Comparison of ENCODE assay signal across 8 cellular contexts in the genomic region with DNA sequence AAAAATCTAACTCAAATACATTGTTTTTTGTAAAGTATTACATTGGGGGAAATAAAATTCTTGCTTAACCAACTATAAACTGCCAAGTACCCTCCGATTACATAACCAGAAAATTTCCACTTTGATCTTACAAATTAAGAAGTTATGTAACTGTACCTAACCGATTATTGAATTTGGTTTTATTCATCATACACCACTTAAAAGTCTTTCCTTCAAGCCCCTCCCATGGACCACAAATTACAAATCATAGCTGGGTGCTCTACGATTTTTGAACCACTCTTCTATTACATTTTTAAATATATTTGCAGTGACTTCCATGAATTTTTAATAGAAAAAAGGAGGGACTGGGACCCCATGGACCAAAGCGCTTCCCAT. TPM values are rescaled to one million over a fixed set of nuclear protein-coding genes. Genes with fewer than 3 reads are reported as not detected.
A peak's percentile ranks its signal among the peaks of the same experiment; 100 is the strongest.
DNase-seq lines count a peak whose midpoint lies in the region; ATAC-seq lines count a peak whose summit lies in the region.

No MANE protein-coding gene starts in this region.

- peak overlapping the region; percentile 98 to 100 (median 100) for H3K4me3 Mint-ChIP-seq in CD4-positive, CD25-positive, alpha-beta regulatory T cell
- H3K4me3 Mint-ChIP-seq in central memory CD8-positive, alpha-beta T cell, result peak overlapping the region; percentile 100
- H3K4me3 Mint-ChIP-seq in naive B cell, result peak overlapping the region; percentile 99 to 100 (median 100)

- peaks cover 20% of the 10 kb centered on the region for H3K36me3 Mint-ChIP-seq in CD4-positive, CD25-positive, alpha-beta regulatory T cell
- H3K36me3 Mint-ChIP-seq in central memory CD8-positive, alpha-beta T cell (ENCODE audit: insufficient read depth), result peaks cover 11% of the 10 kb centered on the region
- peaks cover 10 to 16% of the 10 kb centered on the region in 2 donors for H3K36me3 Mint-ChIP-seq in naive B cell

- H3K4me1 Mint-ChIP-seq in CD4-positive, CD25-positive, alpha-beta regulatory T cell, result peaks cover 16 to 49% (median 25%) of the 10 kb centered on the region in 4 donors
- H3K4me1 Mint-ChIP-seq in central memory CD8-positive, alpha-beta T cell, result peaks cover 44% of the 10 kb centered on the region
- H3K4me1 Mint-ChIP-seq in naive B cell, result peaks cover 23 to 48% (median 43%) of the 10 kb centered on the region in 3 donors

- H3K9me3 ChIP-seq in CD4-positive, CD25-positive, alpha-beta regulatory T cell (ENCODE audit: control insufficient read depth in 2 of 2, low read length in 2 of 2), result peaks cover 0 to 3% of the 10 kb centered on the region in 2 experiments
- H3K9me3 ChIP-seq in KOPT-K1 (ENCODE audit: insufficient read depth, low read length, poor library complexity, severe bottlenecking), result peaks cover 53% of the 10 kb centered on the region

- no peaks in the 10 kb centered on the region for H3K27me3 ChIP-seq in CD4-positive, CD25-positive, alpha-beta regulatory T cell (ENCODE audit: control insufficient read depth, insufficient read depth, low read length)

- peak overlapping the region; percentile 90 for H3K4me3 ChIP-seq in CD4-positive, CD25-positive, alpha-beta regulatory T cell (ENCODE audit: low read depth, low read length)

- H3K36me3 ChIP-seq in CD4-positive, CD25-positive, alpha-beta regulatory T cell (ENCODE audit: control insufficient read depth, insufficient read depth, low read length), result no peaks in the 10 kb centered on the region
- peaks cover 42% of the 10 kb centered on the region for H3K36me3 ChIP-seq in KOPT-K1 (ENCODE audit: insufficient read depth, low read length)

- peak overlapping the region; percentile 53 to 99 (median 97) for H3K27ac Mint-ChIP-seq in CD4-positive, CD25-positive, alpha-beta regulatory T cell
- peak overlapping the region; percentile 97 for H3K27ac Mint-ChIP-seq in central memory CD8-positive, alpha-beta T cell (ENCODE audit: low read depth)
- peak overlapping the region; percentile 64 to 99 (median 97) for H3K27ac Mint-ChIP-seq in naive B cell

- ATAC-seq in CD4-positive, CD25-positive, alpha-beta regulatory T cell (ENCODE audit: low read depth in 2 of 2), result no peak
- peak; percentile 11 for ATAC-seq in central memory CD8-positive, alpha-beta T cell (replicated peaks; ENCODE audit: extremely low read depth, poor library complexity, severe bottlenecking)
- ATAC-seq in naive B cell (ENCODE audit: low read depth in 2 of 2), result no peak
- ATAC-seq in HG02763 (IDR thresholded peaks at IDR 0.05; ENCODE audit: unreplicated experiment), result no peak
- no peak for ATAC-seq in HG02884 (IDR thresholded peaks at IDR 0.05; ENCODE audit: unreplicated experiment)

- peaks cover 18% of the 10 kb centered on the region for H3K4me1 ChIP-seq in CD4-positive, CD25-positive, alpha-beta regulatory T cell (ENCODE audit: control insufficient read depth, insufficient read depth, low read length, poor library complexity, severe bottlenecking)

- peak overlapping the region; percentile 74 for H3K27ac ChIP-seq in CD4-positive, CD25-positive, alpha-beta regulatory T cell (ENCODE audit: insufficient read depth, low read length, poor library complexity, severe bottlenecking)
- H3K27ac ChIP-seq in KOPT-K1 (ENCODE audit: low read depth, low read length, poor library complexity, severe bottlenecking), result peak overlapping the region; percentile 84

- DNase-seq in CD4-positive, CD25-positive, alpha-beta regulatory T cell, result peak in 2 of 3 donors; percentile 44 to 55
- no peak for DNase-seq in central memory CD8-positive, alpha-beta T cell (ENCODE audit: low spot score in 2 of 2)
- DNase-seq in naive B cell, result no peak
- DNase-seq in epidermal melanocyte (ENCODE audit: insufficient read length, low spot score), result no peak
- DNase-seq in NCI-H774 (lab: John Stamatoyannopoulos, UW), result no peak

- H3K9me3 Mint-ChIP-seq in CD4-positive, CD25-positive, alpha-beta regulatory T cell, result peaks cover 0 to 15% (median 0%) of the 10 kb centered on the region in 7 donors
- H3K9me3 Mint-ChIP-seq in central memory CD8-positive, alpha-beta T cell, result no peaks in the 10 kb centered on the region
- H3K9me3 Mint-ChIP-seq in naive B cell, result peaks cover 0 to 16% (median 2%) of the 10 kb centered on the region in 7 donors

- H3K27me3 Mint-ChIP-seq in CD4-positive, CD25-positive, alpha-beta regulatory T cell, result no peaks in the 10 kb centered on the region
- no peaks in the 10 kb centered on the region for H3K27me3 Mint-ChIP-seq in central memory CD8-positive, alpha-beta T cell
- H3K27me3 Mint-ChIP-seq in naive B cell, result no peaks in the 10 kb centered on the region

RNA-seq across cellular contexts. Expression of a gene that starts 0.6 kb away (rescaled TPM):
- 10.5 TPM for total RNA-seq in CD4-positive, CD25-positive, alpha-beta regulatory T cell
- 1 to 10 TPM; 4.9 to 8.9 (median 8.1) TPM for polyA plus RNA-seq in CD4-positive, CD25-positive, alpha-beta regulatory T cell
- polyA plus RNA-seq in naive B cell (ENCODE audit: low read depth in 6 of 6), result 10 to 100 TPM in 5 of 6 donors, 1 to 10 TPM in 1; 3.7 to 16.9 (median 14.3) TPM

Comparison
In these comparisons a context has a peak if more than half of its experiments do, and no peak if none do; other contexts are left out.
1. DNase-seq: peak in CD4-positive, CD25-positive, alpha-beta regulatory T cell (2 of 3); none in central memory CD8-positive, alpha-beta T cell (0 of 2), naive B cell (single experiment), epidermal melanocyte (single experiment) and NCI-H774 (single experiment).
2. Peak in every context shown above with its lines, with median percentiles within 50 percentile points of each other: H3K27ac Mint-ChIP-seq and H3K4me3 Mint-ChIP-seq.